8 cellular contexts compared by ENCODE assay signal in genomic region chr1:90133133-90133532, GRCh38.
A peak's percentile ranks its signal among the peaks of the same experiment; 100 is the strongest.
DNase-seq lines count a peak whose midpoint lies in the region; ATAC-seq, FAIRE-seq and TF ChIP-seq lines count a peak whose summit lies in the region.

No MANE protein-coding gene starts in this region.

- ATAC-seq in GM18517 (IDR thresholded peaks at IDR 0.05; ENCODE audit: unreplicated experiment) (no peak), omental fat pad (ENCODE audit: low FRiP score) (no peak)

- FAIRE-seq in HTR-8/SVneo (lab: Jason Lieb, UNC) (no peak), small intestine (lab: Jason Lieb, UNC) (no peak)

- H3K27me3 ChIP-seq in NT2/D1 (ENCODE audit: insufficient read depth, insufficient read length) (no peaks in the 10 kb centered on the region), small intestine (ENCODE audit: control insufficient read depth in 2 of 2, insufficient read depth in 2 of 2, low read length in 2 of 2) (no peaks in the 10 kb centered on the region)

- peaks cover 6% of the 10 kb centered on the region for H3K9me3 ChIP-seq in NT2/D1 (ENCODE audit: insufficient read depth, low read length)
- H3K9me3 ChIP-seq in small intestine (ENCODE audit: control insufficient read depth, low read depth): no peaks in the 10 kb centered on the region

- DNase-seq in DMS114 treated with DMSO at 0.1 percent for 48 hours (lab: John Stamatoyannopoulos, UW; ENCODE audit: unreplicated experiment): peak; percentile 29
- DNase-seq in HTR-8/SVneo (ENCODE audit: insufficient read length, low spot score): peak; percentile 5
- peak; percentile 38 for DNase-seq in NT2/D1 (ENCODE audit: low read depth, low spot score)
- DNase-seq in epithelial cell of prostate (ENCODE audit: low read depth, low spot score): peak; percentile 16
- peak; percentile 32 for DNase-seq in small intestine
- no peak for DNase-seq in GM19240 (ENCODE audit: insufficient read length, low spot score)
- DNase-seq in omental fat pad (ENCODE audit: low spot score): no peak

- 7 to 14% (median 12%) methylated on average over 2 of the region's 2 CpGs for WGBS in small intestine, 3 donors

- H3K4me1 ChIP-seq in NT2/D1 (ENCODE audit: insufficient read depth, insufficient read length) (no peaks in the 10 kb centered on the region), small intestine (ENCODE audit: control insufficient read depth in 2 of 2, insufficient read depth in 1 of 2, low read depth in 1 of 2, low read length in 1 of 2) (no peaks in the 10 kb centered on the region)

- H3K4me3 ChIP-seq in NT2/D1 (ENCODE audit: insufficient read length, low read depth) (no peak overlapping the region), small intestine (ENCODE audit: low read depth in 1 of 2, low read length in 2 of 2) (no peak overlapping the region)

- H3K36me3 ChIP-seq in NT2/D1 (ENCODE audit: insufficient read depth, insufficient read length, low read length) (no peaks in the 10 kb centered on the region), small intestine (ENCODE audit: control insufficient read depth in 2 of 2, insufficient read depth in 2 of 2, low read length in 2 of 2) (no peaks in the 10 kb centered on the region)

- TF ChIP-seq CTCF in omental fat pad (IDR thresholded peaks at IDR 0.05): no peak

- no peak overlapping the region for H3K27ac ChIP-seq in epithelial cell of prostate
- H3K27ac ChIP-seq in small intestine (ENCODE audit: low read depth in 1 of 2, low read length in 1 of 2): no peak overlapping the region

- H3K9ac ChIP-seq in NT2/D1 (ENCODE audit: insufficient read length, low read depth): no peak overlapping the region

Comparison
In these comparisons a context has a peak if more than half of its experiments do, and no peak if none do; other contexts are left out.
1. DNase-seq: peak in DMS114 treated with DMSO at 0.1 percent for 48 hours (single experiment), HTR-8/SVneo (single experiment), NT2/D1 (single experiment), epithelial cell of prostate (single experiment) and small intestine (single experiment); none in GM19240 (single experiment) and omental fat pad (single experiment).